ENCODE assay signal across 1 cellular context in the genomic region with DNA sequence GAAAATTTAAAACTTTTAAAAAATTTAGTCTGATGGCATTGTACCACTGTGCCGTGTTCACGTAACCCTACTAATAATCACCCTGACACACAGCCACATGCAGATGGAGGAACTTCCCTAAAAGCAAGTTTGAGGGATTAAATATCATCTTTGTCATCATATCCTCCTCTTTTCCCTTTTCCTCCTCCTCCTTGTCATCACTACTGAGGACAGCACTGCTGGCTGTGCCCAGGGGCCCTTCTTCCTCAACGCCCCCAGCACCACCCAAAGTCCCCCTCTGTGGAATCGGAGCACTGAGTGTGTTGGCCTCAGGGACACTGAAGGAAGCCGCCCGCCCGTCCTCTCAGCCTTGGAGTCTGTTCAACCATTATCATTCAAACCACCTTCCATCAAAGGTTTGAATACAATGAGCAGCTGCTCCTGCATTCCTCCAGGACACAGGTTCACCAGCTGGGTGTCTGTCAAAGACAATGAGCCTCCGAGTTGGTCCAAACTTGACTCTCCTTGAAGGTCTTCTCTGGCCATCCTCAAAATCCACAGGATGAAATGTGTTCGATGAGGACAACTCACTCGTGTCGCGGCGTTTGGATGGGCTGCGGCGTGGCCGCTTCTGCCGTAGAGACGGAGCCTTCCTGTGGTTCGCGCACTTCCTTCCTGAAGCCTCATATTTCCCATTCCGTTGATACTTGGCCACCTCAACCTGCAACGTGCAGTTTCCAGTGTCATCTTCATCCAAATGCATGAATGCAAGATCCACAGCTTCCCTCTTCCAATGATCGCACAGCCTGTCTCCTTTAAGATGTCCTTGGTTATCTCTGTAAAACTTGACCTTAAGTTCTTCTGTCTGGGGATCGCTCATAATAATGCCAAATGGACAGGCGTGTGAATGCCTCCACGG.
TF ChIP-seq lines count a peak whose summit lies in the region.

No MANE protein-coding gene starts in this region.

TF ChIP-seq in GM12878, 131 proteins besides CTCF, POLR2A, EP300 and RAD21:
- TF ChIP-seq ZNF24 (IDR thresholded peaks at IDR 0.05) (no peak), FOS (IDR thresholded peaks at IDR 0.05; ENCODE audit: borderline replicate concordance, extremely low read depth, insufficient read length) (no peak), FOXK2 (IDR thresholded peaks at IDR 0.05) (no peak), SUPT20H (IDR thresholded peaks at IDR 0.05; ENCODE audit: borderline replicate concordance, control insufficient read depth, low read depth, low read length) (no peak), ZBTB11 (CRISPR knock-in tag; IDR thresholded peaks at IDR 0.05) (no peak), BACH1 (IDR thresholded peaks at IDR 0.05; ENCODE audit: borderline replicate concordance) (no peak), RAD51 (IDR thresholded peaks at IDR 0.05) (no peak), NR2C2 (IDR thresholded peaks at IDR 0.05; ENCODE audit: borderline replicate concordance, control insufficient read depth, insufficient read length, low read depth) (no peak), POLR2AphosphoS2 (IDR thresholded peaks at IDR 0.05; ENCODE audit: low read depth, low read length) (no peak), BCL11A (IDR thresholded peaks at IDR 0.05; ENCODE audit: low read depth, low read length) (no peak), NFYA (IDR thresholded peaks at IDR 0.05; ENCODE audit: borderline replicate concordance, low read depth, low read length) (no peak)
- TF ChIP-seq, protein P1, sequence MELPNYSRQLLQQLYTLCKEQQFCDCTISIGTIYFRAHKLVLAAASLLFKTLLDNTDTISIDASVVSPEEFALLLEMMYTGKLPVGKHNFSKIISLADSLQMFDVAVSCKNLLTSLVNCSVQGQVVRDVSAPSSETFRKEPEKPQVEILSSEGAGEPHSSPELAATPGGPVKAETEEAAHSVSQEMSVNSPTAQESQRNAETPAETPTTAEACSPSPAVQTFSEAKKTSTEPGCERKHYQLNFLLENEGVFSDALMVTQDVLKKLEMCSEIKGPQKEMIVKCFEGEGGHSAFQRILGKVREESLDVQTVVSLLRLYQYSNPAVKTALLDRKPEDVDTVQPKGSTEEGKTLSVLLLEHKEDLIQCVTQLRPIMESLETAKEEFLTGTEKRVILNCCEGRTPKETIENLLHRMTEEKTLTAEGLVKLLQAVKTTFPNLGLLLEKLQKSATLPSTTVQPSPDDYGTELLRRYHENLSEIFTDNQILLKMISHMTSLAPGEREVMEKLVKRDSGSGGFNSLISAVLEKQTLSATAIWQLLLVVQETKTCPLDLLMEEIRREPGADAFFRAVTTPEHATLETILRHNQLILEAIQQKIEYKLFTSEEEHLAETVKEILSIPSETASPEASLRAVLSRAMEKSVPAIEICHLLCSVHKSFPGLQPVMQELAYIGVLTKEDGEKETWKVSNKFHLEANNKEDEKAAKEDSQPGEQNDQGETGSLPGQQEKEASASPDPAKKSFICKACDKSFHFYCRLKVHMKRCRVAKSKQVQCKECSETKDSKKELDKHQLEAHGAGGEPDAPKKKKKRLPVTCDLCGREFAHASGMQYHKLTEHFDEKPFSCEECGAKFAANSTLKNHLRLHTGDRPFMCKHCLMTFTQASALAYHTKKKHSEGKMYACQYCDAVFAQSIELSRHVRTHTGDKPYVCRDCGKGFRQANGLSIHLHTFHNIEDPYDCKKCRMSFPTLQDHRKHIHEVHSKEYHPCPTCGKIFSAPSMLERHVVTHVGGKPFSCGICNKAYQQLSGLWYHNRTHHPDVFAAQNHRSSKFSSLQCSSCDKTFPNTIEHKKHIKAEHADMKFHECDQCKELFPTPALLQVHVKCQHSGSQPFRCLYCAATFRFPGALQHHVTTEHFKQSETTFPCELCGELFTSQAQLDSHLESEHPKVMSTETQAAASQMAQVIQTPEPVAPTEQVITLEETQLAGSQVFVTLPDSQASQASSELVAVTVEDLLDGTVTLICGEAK (IDR thresholded peaks at IDR 0.05; ENCODE audit: borderline replicate concordance), result no peak
- TF ChIP-seq, protein P2, sequence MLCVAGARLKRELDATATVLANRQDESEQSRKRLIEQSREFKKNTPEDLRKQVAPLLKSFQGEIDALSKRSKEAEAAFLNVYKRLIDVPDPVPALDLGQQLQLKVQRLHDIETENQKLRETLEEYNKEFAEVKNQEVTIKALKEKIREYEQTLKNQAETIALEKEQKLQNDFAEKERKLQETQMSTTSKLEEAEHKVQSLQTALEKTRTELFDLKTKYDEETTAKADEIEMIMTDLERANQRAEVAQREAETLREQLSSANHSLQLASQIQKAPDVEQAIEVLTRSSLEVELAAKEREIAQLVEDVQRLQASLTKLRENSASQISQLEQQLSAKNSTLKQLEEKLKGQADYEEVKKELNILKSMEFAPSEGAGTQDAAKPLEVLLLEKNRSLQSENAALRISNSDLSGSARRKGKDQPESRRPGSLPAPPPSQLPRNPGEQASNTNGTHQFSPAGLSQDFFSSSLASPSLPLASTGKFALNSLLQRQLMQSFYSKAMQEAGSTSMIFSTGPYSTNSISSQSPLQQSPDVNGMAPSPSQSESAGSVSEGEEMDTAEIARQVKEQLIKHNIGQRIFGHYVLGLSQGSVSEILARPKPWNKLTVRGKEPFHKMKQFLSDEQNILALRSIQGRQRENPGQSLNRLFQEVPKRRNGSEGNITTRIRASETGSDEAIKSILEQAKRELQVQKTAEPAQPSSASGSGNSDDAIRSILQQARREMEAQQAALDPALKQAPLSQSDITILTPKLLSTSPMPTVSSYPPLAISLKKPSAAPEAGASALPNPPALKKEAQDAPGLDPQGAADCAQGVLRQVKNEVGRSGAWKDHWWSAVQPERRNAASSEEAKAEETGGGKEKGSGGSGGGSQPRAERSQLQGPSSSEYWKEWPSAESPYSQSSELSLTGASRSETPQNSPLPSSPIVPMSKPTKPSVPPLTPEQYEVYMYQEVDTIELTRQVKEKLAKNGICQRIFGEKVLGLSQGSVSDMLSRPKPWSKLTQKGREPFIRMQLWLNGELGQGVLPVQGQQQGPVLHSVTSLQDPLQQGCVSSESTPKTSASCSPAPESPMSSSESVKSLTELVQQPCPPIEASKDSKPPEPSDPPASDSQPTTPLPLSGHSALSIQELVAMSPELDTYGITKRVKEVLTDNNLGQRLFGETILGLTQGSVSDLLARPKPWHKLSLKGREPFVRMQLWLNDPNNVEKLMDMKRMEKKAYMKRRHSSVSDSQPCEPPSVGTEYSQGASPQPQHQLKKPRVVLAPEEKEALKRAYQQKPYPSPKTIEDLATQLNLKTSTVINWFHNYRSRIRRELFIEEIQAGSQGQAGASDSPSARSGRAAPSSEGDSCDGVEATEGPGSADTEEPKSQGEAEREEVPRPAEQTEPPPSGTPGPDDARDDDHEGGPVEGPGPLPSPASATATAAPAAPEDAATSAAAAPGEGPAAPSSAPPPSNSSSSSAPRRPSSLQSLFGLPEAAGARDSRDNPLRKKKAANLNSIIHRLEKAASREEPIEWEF (IDR thresholded peaks at IDR 0.05; ENCODE audit: insufficient replicate concordance, low read depth, low read length), result no peak
- TF ChIP-seq, protein P3, sequence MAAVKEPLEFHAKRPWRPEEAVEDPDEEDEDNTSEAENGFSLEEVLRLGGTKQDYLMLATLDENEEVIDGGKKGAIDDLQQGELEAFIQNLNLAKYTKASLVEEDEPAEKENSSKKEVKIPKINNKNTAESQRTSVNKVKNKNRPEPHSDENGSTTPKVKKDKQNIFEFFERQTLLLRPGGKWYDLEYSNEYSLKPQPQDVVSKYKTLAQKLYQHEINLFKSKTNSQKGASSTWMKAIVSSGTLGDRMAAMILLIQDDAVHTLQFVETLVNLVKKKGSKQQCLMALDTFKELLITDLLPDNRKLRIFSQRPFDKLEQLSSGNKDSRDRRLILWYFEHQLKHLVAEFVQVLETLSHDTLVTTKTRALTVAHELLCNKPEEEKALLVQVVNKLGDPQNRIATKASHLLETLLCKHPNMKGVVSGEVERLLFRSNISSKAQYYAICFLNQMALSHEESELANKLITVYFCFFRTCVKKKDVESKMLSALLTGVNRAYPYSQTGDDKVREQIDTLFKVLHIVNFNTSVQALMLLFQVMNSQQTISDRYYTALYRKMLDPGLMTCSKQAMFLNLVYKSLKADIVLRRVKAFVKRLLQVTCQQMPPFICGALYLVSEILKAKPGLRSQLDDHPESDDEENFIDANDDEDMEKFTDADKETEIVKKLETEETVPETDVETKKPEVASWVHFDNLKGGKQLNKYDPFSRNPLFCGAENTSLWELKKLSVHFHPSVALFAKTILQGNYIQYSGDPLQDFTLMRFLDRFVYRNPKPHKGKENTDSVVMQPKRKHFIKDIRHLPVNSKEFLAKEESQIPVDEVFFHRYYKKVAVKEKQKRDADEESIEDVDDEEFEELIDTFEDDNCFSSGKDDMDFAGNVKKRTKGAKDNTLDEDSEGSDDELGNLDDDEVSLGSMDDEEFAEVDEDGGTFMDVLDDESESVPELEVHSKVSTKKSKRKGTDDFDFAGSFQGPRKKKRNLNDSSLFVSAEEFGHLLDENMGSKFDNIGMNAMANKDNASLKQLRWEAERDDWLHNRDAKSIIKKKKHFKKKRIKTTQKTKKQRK (IDR thresholded peaks at IDR 0.05; ENCODE audit: low read depth, low read length), result no peak
